Comparison of ENCODE assay signal across 8 cellular contexts in genomic region chr1:95086949-95087533, GRCh38. TPM values are rescaled to one million over a fixed set of nuclear protein-coding genes. Genes with fewer than 3 reads are reported as not detected.
DNase-seq lines count a peak whose midpoint lies in the region; ATAC-seq and TF ChIP-seq lines count a peak whose summit lies in the region.

No MANE protein-coding gene starts in this region.

- WGBS in prostate gland: 30% methylated on average over 5 of the region's 5 CpGs

- no peak for TF ChIP-seq POLR2A in prostate gland (IDR thresholded peaks at IDR 0.05)

- H3K27me3 ChIP-seq in HUES6 (ENCODE audit: control insufficient read depth, insufficient read depth, low read length) (no peaks in the 10 kb centered on the region), neural progenitor cell (no peaks in the 10 kb centered on the region), prostate gland (replicated peaks; ENCODE audit: insufficient read depth) (no peaks in the 10 kb centered on the region)

- no peak overlapping the region for H2AFZ ChIP-seq in neural progenitor cell (replicated peaks)

- peaks cover 11% of the 10 kb centered on the region for H3K9me3 Mint-ChIP-seq in neural progenitor cell

- no peaks in the 10 kb centered on the region for H4K20me1 ChIP-seq in neural progenitor cell (ENCODE audit: low read depth)

- H3K27ac Mint-ChIP-seq in neural progenitor cell: peak overlapping the region; percentile 69

- H3K4me1 Mint-ChIP-seq in neural progenitor cell: peaks cover 6% of the 10 kb centered on the region

- H3K27ac ChIP-seq in HUES6 (ENCODE audit: low read depth, low read length): no peak overlapping the region; the same call in 1 of the 2 replicates
- peak overlapping the region; percentile 76 to 84 for H3K27ac ChIP-seq in coronary artery
- no peak overlapping the region for H3K27ac ChIP-seq in neural progenitor cell
- no peak overlapping the region for H3K27ac ChIP-seq in prostate gland

- DNase-seq in ELF-1 (ENCODE audit: low read depth, low spot score) (peak; percentile 62), coronary artery (ENCODE audit: low spot score) (peak; percentile 76), neural progenitor cell (ENCODE audit: low spot score) (no peak), superior temporal gyrus (ENCODE audit: extremely low spot score) (no peak), DMS153 treated with DMSO at 0.1 percent for 48 hours (lab: John Stamatoyannopoulos, UW; ENCODE audit: unreplicated experiment) (no peak), prostate gland (ENCODE audit: low spot score) (no peak)

- H3K4me1 ChIP-seq in HUES6 (ENCODE audit: control insufficient read depth, insufficient read depth, low read length): peaks cover 18% of the 10 kb centered on the region
- no peaks in the 10 kb centered on the region for H3K4me1 ChIP-seq in neural progenitor cell
- H3K4me1 ChIP-seq in prostate gland (replicated peaks): no peaks in the 10 kb centered on the region

- no peaks in the 10 kb centered on the region for H3K36me3 Mint-ChIP-seq in neural progenitor cell

- no peak for ATAC-seq in GM21528 (IDR thresholded peaks at IDR 0.05; ENCODE audit: low FRiP score, unreplicated experiment)

- H3F3A ChIP-seq in neural progenitor cell (ENCODE audit: low read depth): no peaks in the 10 kb centered on the region

- H3K4me3 ChIP-seq in HUES6 (ENCODE audit: low read depth, low read length) (0 out of 2 replicates have a peak overlapping the region, but pooled peaks have one; percentile 2), coronary artery (no peak overlapping the region), neural progenitor cell (no peak overlapping the region), prostate gland (no peak overlapping the region)

- H3K36me3 ChIP-seq in HUES6 (ENCODE audit: control insufficient read depth, insufficient read depth, low read length) (no peaks in the 10 kb centered on the region), neural progenitor cell (no peaks in the 10 kb centered on the region), prostate gland (no peaks in the 10 kb centered on the region)

- no peak overlapping the region for H3K4me2 ChIP-seq in neural progenitor cell

- TF ChIP-seq CTCF in coronary artery (IDR thresholded peaks at IDR 0.05) (no peak), neural progenitor cell (IDR thresholded peaks at IDR 0.05) (no peak), prostate gland (IDR thresholded peaks at IDR 0.05) (no peak)

- H3K27me3 Mint-ChIP-seq in neural progenitor cell (ENCODE audit: insufficient read depth, low read depth): peaks cover 4% of the 10 kb centered on the region

- H3K9ac ChIP-seq in HUES6 (ENCODE audit: low read length) (peak overlapping the region; percentile 18), neural progenitor cell (no peak overlapping the region)

- intact Hi-C loops in prostate gland (cut with DNase I): no loop called here

- H3K79me2 ChIP-seq in neural progenitor cell (ENCODE audit: low read depth): no peaks in the 10 kb centered on the region

- H3K9me3 ChIP-seq in HUES6 (ENCODE audit: control insufficient read depth, insufficient read depth, low read depth, low read length): peaks cover 6% of the 10 kb centered on the region; the same call in 1 of the 2 replicates
- H3K9me3 ChIP-seq in neural progenitor cell (ENCODE audit: low read depth): no peaks in the 10 kb centered on the region
- H3K9me3 ChIP-seq in prostate gland: no peaks in the 10 kb centered on the region

- H3K4me3 Mint-ChIP-seq in neural progenitor cell: no peak overlapping the region

RNA-seq across cellular contexts. Expression of gene ALG14, which starts 14.3 kb away (rescaled TPM):
- 0.49 and 0.53 TPM in 2 replicates for total RNA-seq in neural progenitor cell (ENCODE audit: low replicate concordance)
- total RNA-seq in prostate gland: 1 to 10 TPM; 2.0 to 2.3 TPM

RNA-seq across cellular contexts. Expression of gene TLCD4, which starts 30.1 kb away (rescaled TPM):
- 3.2 and 5.7 TPM in 2 replicates for total RNA-seq in neural progenitor cell (ENCODE audit: low replicate concordance)
- total RNA-seq in prostate gland: 1 to 10 TPM; 6.5 to 7.6 TPM

Comparison
In these comparisons a context has a peak if more than half of its experiments do, and no peak if none do; other contexts are left out.
1. DNase-seq: peak in ELF-1 (single experiment) and coronary artery (single experiment); none in neural progenitor cell (single experiment), superior temporal gyrus (single experiment), DMS153 treated with DMSO at 0.1 percent for 48 hours (single experiment) and prostate gland (single experiment).
2. H3K27ac ChIP-seq: peak in coronary artery (2 of 2); none in HUES6 (single experiment), neural progenitor cell (single experiment) and prostate gland (0 of 2).